In the genomic region with DNA sequence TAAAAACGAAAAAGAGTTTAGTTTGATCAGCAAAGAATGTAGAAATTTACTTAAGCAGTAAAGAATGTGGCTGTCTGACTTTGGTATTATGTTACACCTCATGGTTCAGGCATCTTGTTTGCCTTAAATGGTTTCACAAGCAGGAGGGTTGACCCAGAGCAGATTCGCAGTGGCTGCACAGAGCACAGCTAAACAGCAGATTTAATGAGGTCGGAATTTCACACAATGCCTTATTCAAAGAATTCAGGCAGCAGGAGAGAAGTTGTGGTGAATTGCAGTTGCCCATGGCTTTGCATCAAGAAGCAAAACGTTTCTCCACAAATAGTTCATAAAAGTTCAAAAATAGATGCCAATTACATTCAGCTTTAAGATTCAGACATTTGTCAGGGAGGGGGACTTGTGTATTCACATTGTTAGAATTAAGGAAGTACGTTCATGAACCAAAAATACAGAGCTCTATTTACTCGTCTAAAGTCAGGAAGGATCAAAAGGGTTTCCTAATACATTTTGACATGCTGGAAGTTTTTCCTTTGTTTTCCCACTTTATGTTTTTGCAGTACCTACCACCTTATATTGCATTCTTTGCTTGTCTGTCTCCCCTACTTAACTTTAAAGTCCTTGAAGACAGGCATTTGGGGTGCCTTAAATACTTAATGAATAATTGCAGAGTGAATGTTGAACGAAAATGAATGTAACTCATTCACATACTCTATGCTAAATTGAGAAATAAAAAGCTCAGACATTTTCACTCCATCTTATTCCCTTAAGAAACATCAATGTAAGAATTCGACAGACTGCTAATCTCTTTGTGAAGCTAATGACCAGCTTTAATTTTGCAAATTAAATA, we compare ENCODE assay signal across 8 cellular contexts.
DNase-seq lines count a peak whose midpoint lies in the region; ATAC-seq, FAIRE-seq and TF ChIP-seq lines count a peak whose summit lies in the region.

No MANE protein-coding gene starts in this region.

- H3K9me3 ChIP-seq in HUES6 (ENCODE audit: control insufficient read depth, insufficient read depth, low read depth, low read length), result peaks cover 18% of the 10 kb centered on the region
- H3K9me3 ChIP-seq in GM12878 (replicated peaks; ENCODE audit: control insufficient read depth, insufficient read depth, low read length), result no peaks in the 10 kb centered on the region
- peaks cover 17% of the 10 kb centered on the region for H3K9me3 ChIP-seq in thoracic aorta

- H3K27me3 ChIP-seq in HUES6 (ENCODE audit: control insufficient read depth, insufficient read depth, low read length) (no peaks in the 10 kb centered on the region), GM12878 (replicated peaks in 1 of 2; ENCODE audit: control insufficient read depth in 2 of 2, insufficient read depth in 2 of 2, low read length in 1 of 2) (no peaks in the 10 kb centered on the region), kidney epithelial cell (ENCODE audit: control insufficient read depth, insufficient read depth, low read length) (no peaks in the 10 kb centered on the region), thoracic aorta (replicated peaks; ENCODE audit: insufficient read depth) (no peaks in the 10 kb centered on the region)

- H3K4me1 ChIP-seq in HUES6 (ENCODE audit: control insufficient read depth, insufficient read depth, low read length), result peaks cover 20% of the 10 kb centered on the region
- no peaks in the 10 kb centered on the region for H3K4me1 ChIP-seq in GM12878 (ENCODE audit: control insufficient read depth, insufficient read depth, low read length)
- H3K4me1 ChIP-seq in thoracic aorta (ENCODE audit: control insufficient read depth in 1 of 2, low read depth in 2 of 2), result peaks cover 12 to 25% of the 10 kb centered on the region in 2 donors

- no peak for TF ChIP-seq POLR2A in GM12878 (IDR thresholded peaks at IDR 0.05; ENCODE audit: low read depth, low read length)

- H3K4me3 ChIP-seq in HUES6 (ENCODE audit: low read depth, low read length) (no peak overlapping the region), GM12878 (no peak overlapping the region), kidney epithelial cell (ENCODE audit: low read depth, low read length) (no peak overlapping the region), thoracic aorta (peak overlapping the region; percentile 43)

- H4K20me1 ChIP-seq in GM12878 (ENCODE audit: control insufficient read depth, insufficient read depth), result no peaks in the 10 kb centered on the region

- POLR2A ChIA-PET in GM12878 (lab: Charles Lee), result interaction anchor here (0.6 kb wide), 1 partner anchor 337 kb away, joined by 3 read pairs; no protein-coding TSS in a partner anchor

- peak; percentile 63 for ATAC-seq in GM12878
- ATAC-seq in thoracic aorta (ENCODE audit: insufficient number of reproducible peaks, low FRiP score, low read depth), result peak; percentile 73
- ATAC-seq in HG03108 (IDR thresholded peaks at IDR 0.05; ENCODE audit: unreplicated experiment), result no peak
- ATAC-seq in HG03442 (IDR thresholded peaks at IDR 0.05; ENCODE audit: unreplicated experiment), result no peak
- no peak for ATAC-seq in GM18519 (IDR thresholded peaks at IDR 0.05; ENCODE audit: low FRiP score, unreplicated experiment)

- H3K36me3 ChIP-seq in HUES6 (ENCODE audit: control insufficient read depth, insufficient read depth, low read length), result no peaks in the 10 kb centered on the region
- H3K36me3 ChIP-seq in GM12878 (ENCODE audit: control insufficient read depth in 2 of 2, insufficient read depth in 2 of 2, low read length in 1 of 2), result no peaks in the 10 kb centered on the region
- H3K36me3 ChIP-seq in kidney epithelial cell (ENCODE audit: control insufficient read depth, insufficient read depth, low read length), result no peaks in the 10 kb centered on the region
- H3K36me3 ChIP-seq in thoracic aorta, result no peaks in the 10 kb centered on the region

- SMC1A ChIA-PET in GM12878 (lab: Charles Lee; ENCODE audit: uncharacterized antibody, unreplicated experiment), result interaction anchor here (0.5 to 2.3 kb wide), 20 partner anchors 9 to 550 kb away, joined by 3 to 10 read pairs (median 3); no protein-coding TSS in a partner anchor

- in situ Hi-C loops in GM12878 (cut with MboI), result no loop called here

- no peak; a peak in 1 of 4 replicates for TF ChIP-seq EP300 in GM12878 (IDR thresholded peaks at IDR 0.05; ENCODE audit: borderline replicate concordance in 1 of 2, control insufficient read depth in 1 of 2, low read depth in 2 of 2, low read length in 2 of 2)

- WGBS in GM12878 (ENCODE audit: insufficient coverage, insufficient replicate concordance, low lambda C conversion rate, missing lambda C conversion rate), result 7% methylated on average over 8 of the region's 8 CpGs

- TF ChIP-seq RAD21 in GM12878 (IDR thresholded peaks at IDR 0.05; ENCODE audit: insufficient read depth, low read depth, low read length), result no peak

- H3K9ac ChIP-seq in HUES6 (ENCODE audit: low read length) (peak overlapping the region; percentile 74), GM12878 (ENCODE audit: control insufficient read depth, insufficient read depth, low read length) (no peak overlapping the region)

- H3K27ac ChIP-seq in HUES6 (ENCODE audit: low read depth, low read length), result peak overlapping the region; percentile 88
- H3K27ac ChIP-seq in GM12878 (ENCODE audit: control insufficient read depth, insufficient read depth), result no peak overlapping the region
- H3K27ac ChIP-seq in thoracic aorta, result peak overlapping the region; percentile 30 to 70

- intact Hi-C loops in GM12878 (cut with micrococcal nuclease; ENCODE audit: unreplicated experiment), result no loop called here

- TF ChIP-seq CTCF in GM12878 (IDR thresholded peaks at IDR 0.05 in 2 of 3, conservative IDR thresholded peaks at IDR 0.05 in 1 of 3; ENCODE audit: control insufficient read depth in 2 of 3, extremely low read depth in 1 of 3, insufficient read depth in 1 of 3, low read depth in 3 of 3, low read length in 3 of 3) (no peak), kidney epithelial cell (IDR thresholded peaks at IDR 0.05; ENCODE audit: insufficient read depth, low read length, poor library complexity, severe bottlenecking) (no peak), thoracic aorta (IDR thresholded peaks at IDR 0.05) (no peak)

- RAD21 ChIA-PET in GM12878 (lab: Charles Lee; ENCODE audit: unreplicated experiment), result interaction anchor here (0.7 to 2.1 kb wide), 10 partner anchors 8 to 1168 kb away, joined by 3 to 7 read pairs (median 4); no protein-coding TSS in a partner anchor

- DNase-seq in GM12878 (ENCODE audit: low read depth, low spot score) (no peak), kidney epithelial cell (ENCODE audit: low read depth) (peak; percentile 98), thoracic aorta (ENCODE audit: low spot score) (no peak)
- no peak for DNase-seq in activated CD8-positive, alpha-beta memory T cell treated with anti-CD3 and anti-CD28 coated beads, Interleukin-2, amount 50 U/mL, for 4 hours

- H3K79me2 ChIP-seq in GM12878 (ENCODE audit: control insufficient read depth, insufficient read depth, low read length), result no peaks in the 10 kb centered on the region

- FAIRE-seq in GM12878 (lab: Jason Lieb, UNC), result peak; percentile 68

- CTCF ChIA-PET in GM12878 (lab: Yijun Ruan, JAX), result interaction anchor here (0.8 to 2.5 kb wide), 7 partner anchors 9 to 1168 kb away, joined by 3 to 13 read pairs (median 4); no protein-coding TSS in a partner anchor

- no TSS peak for BruUV-seq in GM12878 (replicated peaks; lab: Mats Ljungman, UMichigan)

- peak overlapping the region; percentile 50; the same call in 1 of the 2 replicates for H2AFZ ChIP-seq in GM12878 (ENCODE audit: control insufficient read depth, low read depth, low read length)

- H3K4me2 ChIP-seq in GM12878 (ENCODE audit: control insufficient read depth, insufficient read depth), result no peak overlapping the region

TF ChIP-seq in GM12878, 131 proteins besides CTCF, POLR2A, EP300 and RAD21 (continues in another document):
- TF ChIP-seq, protein P1, sequence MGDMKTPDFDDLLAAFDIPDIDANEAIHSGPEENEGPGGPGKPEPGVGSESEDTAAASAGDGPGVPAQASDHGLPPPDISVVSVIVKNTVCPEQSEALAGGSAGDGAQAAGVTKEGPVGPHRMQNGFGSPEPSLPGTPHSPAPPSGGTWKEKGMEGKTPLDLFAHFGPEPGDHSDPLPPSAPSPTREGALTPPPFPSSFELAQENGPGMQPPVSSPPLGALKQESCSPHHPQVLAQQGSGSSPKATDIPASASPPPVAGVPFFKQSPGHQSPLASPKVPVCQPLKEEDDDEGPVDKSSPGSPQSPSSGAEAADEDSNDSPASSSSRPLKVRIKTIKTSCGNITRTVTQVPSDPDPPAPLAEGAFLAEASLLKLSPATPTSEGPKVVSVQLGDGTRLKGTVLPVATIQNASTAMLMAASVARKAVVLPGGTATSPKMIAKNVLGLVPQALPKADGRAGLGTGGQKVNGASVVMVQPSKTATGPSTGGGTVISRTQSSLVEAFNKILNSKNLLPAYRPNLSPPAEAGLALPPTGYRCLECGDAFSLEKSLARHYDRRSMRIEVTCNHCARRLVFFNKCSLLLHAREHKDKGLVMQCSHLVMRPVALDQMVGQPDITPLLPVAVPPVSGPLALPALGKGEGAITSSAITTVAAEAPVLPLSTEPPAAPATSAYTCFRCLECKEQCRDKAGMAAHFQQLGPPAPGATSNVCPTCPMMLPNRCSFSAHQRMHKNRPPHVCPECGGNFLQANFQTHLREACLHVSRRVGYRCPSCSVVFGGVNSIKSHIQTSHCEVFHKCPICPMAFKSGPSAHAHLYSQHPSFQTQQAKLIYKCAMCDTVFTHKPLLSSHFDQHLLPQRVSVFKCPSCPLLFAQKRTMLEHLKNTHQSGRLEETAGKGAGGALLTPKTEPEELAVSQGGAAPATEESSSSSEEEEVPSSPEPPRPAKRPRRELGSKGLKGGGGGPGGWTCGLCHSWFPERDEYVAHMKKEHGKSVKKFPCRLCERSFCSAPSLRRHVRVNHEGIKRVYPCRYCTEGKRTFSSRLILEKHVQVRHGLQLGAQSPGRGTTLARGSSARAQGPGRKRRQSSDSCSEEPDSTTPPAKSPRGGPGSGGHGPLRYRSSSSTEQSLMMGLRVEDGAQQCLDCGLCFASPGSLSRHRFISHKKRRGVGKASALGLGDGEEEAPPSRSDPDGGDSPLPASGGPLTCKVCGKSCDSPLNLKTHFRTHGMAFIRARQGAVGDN (IDR thresholded peaks at IDR 0.05), result peak; percentile 43
- TF ChIP-seq GATAD2B (conservative IDR thresholded peaks at IDR 0.05; ENCODE audit: low read depth) (peak; percentile 41; the same call in 1 of the 2 replicates), RB1 (IDR thresholded peaks at IDR 0.05; ENCODE audit: borderline replicate concordance) (no peak), ZNF24 (IDR thresholded peaks at IDR 0.05) (0 out of 2 replicates have a peak, but pooled peaks have one; percentile 2), DPF2 (IDR thresholded peaks at IDR 0.05) (0 out of 2 replicates have a peak, but pooled peaks have one; percentile 23)

Comparison
In these comparisons a context has a peak if more than half of its experiments do, and no peak if none do; other contexts are left out.
1. ATAC-seq: peak in GM12878 (single experiment) and thoracic aorta (single experiment); none in HG03108 (single experiment), HG03442 (single experiment) and GM18519 (single experiment).